7 cellular contexts compared by ENCODE assay signal in genomic region chr3:64620020-64620419, GRCh38.
"Had no signal": no experiment of that assay in that cellular context is flagged by ENCODE, and none has a peak within 500 bp of the region (broad histone marks: within the 10 kb centered on the region; RNA-seq: fewer than 3 reads in every experiment).

No MANE protein-coding gene starts in this region.

- H3K27ac ChIP-seq: GM23248, HL-60 had no signal

- H3K4me3 ChIP-seq: GM23248 had no signal

- H2AFZ ChIP-seq: GM23248 had no signal

- ATAC-seq: HepG2 had no signal

- H3K9ac ChIP-seq: GM23248 had no signal

- DNase-seq: GM23248, GOT3, H9, HCEC 1CT had no signal

- FAIRE-seq: H54, HepG2 had no signal
